Comparison of ENCODE assay signal across 23 cellular contexts in genomic region chr1:206486995-206487788, GRCh38. TPM values are rescaled to one million over a fixed set of nuclear protein-coding genes. Genes with fewer than 3 reads are reported as not detected.
DNase-seq lines count a peak whose midpoint lies in the region; ATAC-seq, FAIRE-seq and TF ChIP-seq lines count a peak whose summit lies in the region.
"Had no signal": no experiment of that assay in that cellular context is flagged by ENCODE, and none has a peak within 500 bp of the region (broad histone marks: within the 10 kb centered on the region; RNA-seq: fewer than 3 reads in every experiment).

No MANE protein-coding gene starts in this region.

- H3K4me1 ChIP-seq in K562 (replicated peaks in 1 of 2; ENCODE audit: control insufficient read depth in 2 of 2, insufficient read depth in 2 of 2, low read length in 2 of 2) (peaks cover 19 to 26% of the 10 kb centered on the region in 2 experiments), right lobe of liver (no peaks in the 10 kb centered on the region), smooth muscle cell (ENCODE audit: low read depth) (no peaks in the 10 kb centered on the region)
- no peaks in the 10 kb centered on the region for H3K4me1 ChIP-seq in CD4-positive, alpha-beta memory T cell (ENCODE audit: insufficient read depth, low read length)

- H4K20me1 ChIP-seq in K562 (replicated peaks; ENCODE audit: control insufficient read depth, insufficient read depth, low read length): no peaks in the 10 kb centered on the region
- H4K20me1 ChIP-seq in smooth muscle cell (ENCODE audit: low read depth): no peaks in the 10 kb centered on the region

- H3K36me3 Mint-ChIP-seq in CD4-positive, alpha-beta memory T cell: peaks cover 43 to 80% of the 10 kb centered on the region in 2 donors
- H3K36me3 Mint-ChIP-seq: WTC11 had no signal

- H3K9me3 ChIP-seq in K562 (replicated peaks; ENCODE audit: control insufficient read depth, insufficient read depth, low read depth, low read length): no peaks in the 10 kb centered on the region
- H3K9me3 ChIP-seq in right lobe of liver: no peaks in the 10 kb centered on the region
- no peaks in the 10 kb centered on the region for H3K9me3 ChIP-seq in smooth muscle cell (replicated peaks; ENCODE audit: low read depth)
- no peaks in the 10 kb centered on the region for H3K9me3 ChIP-seq in CD4-positive, alpha-beta memory T cell (ENCODE audit: control insufficient read depth in 1 of 2, low read length in 2 of 2)
- H3K9me3 ChIP-seq: ascending aorta had no signal

- WGBS in K562 (ENCODE audit: insufficient coverage, low coverage, missing lambda C conversion rate): 37% methylated on average over 15 of the region's 15 CpGs
- WGBS in right lobe of liver (ENCODE audit: insufficient coverage, low coverage, low lambda C conversion rate, missing lambda C conversion rate): 61% methylated on average over 13 of the region's 15 CpGs
- WGBS in smooth muscle cell (ENCODE audit: low lambda C conversion rate): 88% methylated on average over 15 of the region's 15 CpGs

- no TSS peak for BruUV-seq in K562 (replicated peaks; lab: Mats Ljungman, UMichigan)

- H3F3A ChIP-seq in smooth muscle cell (ENCODE audit: low read depth): no peaks in the 10 kb centered on the region

- TF ChIP-seq RAD21 in K562 (CRISPR knock-in tag; conservative IDR thresholded peaks at IDR 0.05 in 1 of 2, IDR thresholded peaks at IDR 0.05 in 1 of 2): no peak; a peak in 1 of 4 replicates

- intact Hi-C loops in K562 (cut with micrococcal nuclease): no loop called here
- intact Hi-C loops in right lobe of liver (cut with DNase I): no loop called here
- intact Hi-C loops in CD4-positive, alpha-beta memory T cell (cut with micrococcal nuclease): no loop called here

- peak overlapping the region in 2 of 7 donors; percentile 52 to 66 for H3K27ac Mint-ChIP-seq in CD4-positive, alpha-beta memory T cell
- H3K27ac Mint-ChIP-seq: nephron progenitor cell, WTC11 had no signal

- in situ Hi-C loops in K562 (cut with MboI): loop anchor here (5.0 kb wide), 2 partner anchors 95 to 425 kb away; no protein-coding TSS in a partner anchor

- H3K27me3 ChIP-seq in K562 (ENCODE audit: control insufficient read depth in 2 of 2, insufficient read depth in 2 of 2, low read length in 2 of 2): no peaks in the 10 kb centered on the region
- no peaks in the 10 kb centered on the region for H3K27me3 ChIP-seq in right lobe of liver
- H3K27me3 ChIP-seq in smooth muscle cell (ENCODE audit: low read depth): no peaks in the 10 kb centered on the region
- H3K27me3 ChIP-seq in CD4-positive, alpha-beta memory T cell (ENCODE audit: insufficient read depth, low read length): no peaks in the 10 kb centered on the region
- H3K27me3 ChIP-seq: ascending aorta had no signal

- peak overlapping the region; percentile 26; the same call in 1 of the 2 replicates for H3K4me2 ChIP-seq in K562 (ENCODE audit: insufficient read depth, low read length)
- no peak overlapping the region for H3K4me2 ChIP-seq in smooth muscle cell

- CTCF ChIA-PET in K562 (lab: Yijun Ruan, JAX; ENCODE audit: low intra/inter-chr PET ratio): interaction anchor here (4.6 kb wide), 1 partner anchor 96 kb away, joined by 97 read pairs; no protein-coding TSS in a partner anchor
- CTCF ChIA-PET in CD4-positive, alpha-beta memory T cell (lab: Charles Lee; ENCODE audit: partially characterized antibody): interaction anchor here (0.9 to 1.2 kb wide), 2 partner anchors 15 to 58 kb away, joined by 3 read pairs; no protein-coding TSS in a partner anchor

- no peak for TF ChIP-seq CTCF in K562 (IDR thresholded peaks at IDR 0.05 in 2 of 3, conservative IDR thresholded peaks at IDR 0.05 in 1 of 3; ENCODE audit: insufficient read depth in 2 of 3, low read depth in 1 of 3, low read length in 3 of 3)
- TF ChIP-seq CTCF in right lobe of liver (IDR thresholded peaks at IDR 0.05): no peak
- TF ChIP-seq CTCF in smooth muscle cell (IDR thresholded peaks at IDR 0.05; ENCODE audit: borderline replicate concordance, insufficient read depth, poor library complexity, severe bottlenecking): no peak

- TF ChIP-seq EP300 in K562 (IDR thresholded peaks at IDR 0.05; ENCODE audit: low read length): no peak

- TF ChIP-seq POLR2A in K562 (conservative IDR thresholded peaks at IDR 0.05): no peak
- no peak for TF ChIP-seq POLR2A in right lobe of liver (IDR thresholded peaks at IDR 0.05)

- H3K4me3 ChIP-seq in K562: no peak overlapping the region
- H3K4me3 ChIP-seq in right lobe of liver: no peak overlapping the region
- H3K4me3 ChIP-seq in smooth muscle cell: no peak overlapping the region
- H3K4me3 ChIP-seq in CD4-positive, alpha-beta memory T cell (ENCODE audit: low read length in 2 of 2): no peak overlapping the region
- H3K4me3 ChIP-seq: ascending aorta had no signal

- H3K4me3 Mint-ChIP-seq in CD4-positive, alpha-beta memory T cell: no peak overlapping the region
- H3K4me3 Mint-ChIP-seq: effector memory CD8-positive, alpha-beta T cell; nephron progenitor cell; T-cell; WTC11 had no signal

- no peaks in the 10 kb centered on the region for H3K9me1 ChIP-seq in K562 (ENCODE audit: control insufficient read depth, insufficient read depth, low read length)

- H3K36me3 ChIP-seq in K562 (ENCODE audit: control insufficient read depth, insufficient read depth, low read length): no peaks in the 10 kb centered on the region
- H3K36me3 ChIP-seq in right lobe of liver: no peaks in the 10 kb centered on the region
- no peaks in the 10 kb centered on the region for H3K36me3 ChIP-seq in smooth muscle cell (ENCODE audit: low read depth)
- peaks cover 75% of the 10 kb centered on the region for H3K36me3 ChIP-seq in CD4-positive, alpha-beta memory T cell (ENCODE audit: insufficient read depth, low read length)

- ATAC-seq in K562 (peak; percentile 10; the same call in 2 of the 3 replicates), right lobe of liver (peak; percentile 26 to 53 (median 38))
- ATAC-seq: effector memory CD8-positive, alpha-beta T cell; T-cell; WTC11 had no signal

- H2AFZ ChIP-seq in K562 (ENCODE audit: low read depth, low read length) (peak overlapping the region; percentile 91), smooth muscle cell (ENCODE audit: low read depth) (no peak overlapping the region)

- peak overlapping the region in 1 of 2 experiments; percentile 61; a peak in 1 of 4 replicates for H3K9ac ChIP-seq in K562 (ENCODE audit: insufficient read depth in 1 of 2, low read depth in 2 of 2, low read length in 2 of 2)
- no peak overlapping the region for H3K9ac ChIP-seq in smooth muscle cell (ENCODE audit: low read depth)

- no peaks in the 10 kb centered on the region for H3K79me2 ChIP-seq in K562 (ENCODE audit: control insufficient read depth, insufficient read depth, low read length)
- H3K79me2 ChIP-seq in smooth muscle cell (ENCODE audit: low read depth): no peaks in the 10 kb centered on the region

- H3K9me3 Mint-ChIP-seq in CD4-positive, alpha-beta memory T cell: no peaks in the 10 kb centered on the region
- H3K9me3 Mint-ChIP-seq: effector memory CD8-positive, alpha-beta T cell; nephron progenitor cell; T-cell; WTC11 had no signal

- POLR2A ChIA-PET in K562 (lab: Yijun Ruan, JAX): interaction anchor here (1.0 kb wide), 1 partner anchor 102 kb away, joined by 3 read pairs; no protein-coding TSS in a partner anchor
- POLR2A ChIA-PET in CD4-positive, alpha-beta memory T cell (lab: Charles Lee; ENCODE audit: partially characterized antibody): no interaction called here

- H3K4me1 Mint-ChIP-seq in CD4-positive, alpha-beta memory T cell: peaks cover 0 to 2% (median 0%) of the 10 kb centered on the region in 4 donors
- H3K4me1 Mint-ChIP-seq: WTC11 had no signal

- H3K27me3 Mint-ChIP-seq in CD4-positive, alpha-beta memory T cell: no peaks in the 10 kb centered on the region
- H3K27me3 Mint-ChIP-seq: effector memory CD8-positive, alpha-beta T cell; T-cell had no signal

- peak; percentile 13 for DNase-seq in NOMO-1 treated with DMSO at 0.1 percent for 48 hours (lab: John Stamatoyannopoulos, UW; ENCODE audit: unreplicated experiment)
- DNase-seq in NOMO-1 (lab: John Stamatoyannopoulos, UW; ENCODE audit: unreplicated experiment in 2 of 2): no peak
- peak; percentile 61 for DNase-seq in COLO829 (ENCODE audit: low spot score)
- peak in 1 of 4 experiments; percentile 51 for DNase-seq in K562 (ENCODE audit: extremely low read depth in 1 of 4, low spot score in 3 of 4)
- peak in 1 of 3 donors; percentile 20 for DNase-seq in right lobe of liver
- no peak for DNase-seq in DMS79 (lab: John Stamatoyannopoulos, UW)
- DNase-seq in smooth muscle cell (lab: John Stamatoyannopoulos, UW; ENCODE audit: unreplicated experiment): no peak
- DNase-seq in CD4-positive, alpha-beta memory T cell: no peak
- DNase-seq: 8988T; effector memory CD8-positive, alpha-beta T cell; KG1; midbrain; NCI-H2029 treated with DMSO at 0.1 percent for 48 hours; NCI-H446; nephron progenitor cell; small intestine; stimulated activated CD4-positive, alpha-beta T cell treated with anti-CD3 and anti-CD28 coated beads, Interleukin-4, amount 100 ng/mL, for 24 hours; substantia nigra; T-cell had no signal

- FAIRE-seq in K562 (lab: Jason Lieb, UNC): peak; percentile 23
- FAIRE-seq: islet of Langerhans, small intestine, urothelium cell line had no signal

- H3K27ac ChIP-seq in K562 (ENCODE audit: extremely low read depth, low read depth, low read length): 0 out of 3 replicates have a peak overlapping the region, but pooled peaks have one; percentile 21
- H3K27ac ChIP-seq in right lobe of liver: peak overlapping the region in 1 of 3 donors; percentile 1
- no peak overlapping the region for H3K27ac ChIP-seq in smooth muscle cell (ENCODE audit: low read depth)
- no peak overlapping the region for H3K27ac ChIP-seq in CD4-positive, alpha-beta memory T cell (ENCODE audit: low read depth, low read length)
- H3K27ac ChIP-seq: ascending aorta had no signal

RNA-seq across cellular contexts. Expression of gene IKBKE, which starts 16.9 kb away (rescaled TPM):
- 4.6 and 15.1 TPM in 2 replicates for total RNA-seq in K562 (2011; cell fraction: chromatin; rRNA removed; ENCODE audit: low replicate concordance)
- 3.8 and 6.3 TPM in 2 replicates for total RNA-seq in K562 (2011; cell fraction: nucleolus; rRNA removed)
- 3.2 and 3.4 TPM in 2 replicates for total RNA-seq in K562 (2011; cell fraction: nucleoplasm; rRNA removed)
- 4.6 and 6.4 TPM in 2 replicates for total RNA-seq in K562 (2014; rRNA removed)
- total RNA-seq in K562 (2014; rRNA removed; fragmentation: Illumina TruSeq; extraction: Trizol): 1.8 and 2.3 TPM in 2 replicates
- 5.0 and 5.4 TPM in 2 replicates for total RNA-seq in K562 (2015; rRNA removed; fragmentation: Illumina TruSeq; extraction: Trizol)
- total RNA-seq in K562 (2021): 6.1 and 6.8 TPM in 2 replicates
- 4.2 and 4.6 TPM in 2 replicates for polyA plus RNA-seq in K562 (2011; rRNA removed)
- 2.8 and 6.8 TPM in 2 replicates for polyA plus RNA-seq in K562 (2011; cell fraction: cytosol; rRNA removed)
- polyA plus RNA-seq in K562 (2011; cell fraction: nucleus; rRNA removed): 9.2 and 11.6 TPM in 2 replicates
- polyA plus RNA-seq in K562 (2012): 6.6 and 7.4 TPM in 2 replicates
- polyA plus RNA-seq in K562 (2014; fragmentation: Illumina TruSeq; extraction: Trizol): 3.7 and 4.9 TPM in 2 replicates
- 1 to 10 TPM; 7.9 to 9.0 TPM for polyA plus RNA-seq in K562 (2014; fragmentation: Nextera tagmentation; extraction: Ambion mirVana)
- polyA plus RNA-seq in K562 (2014; rRNA removed): 4.8 and 9.1 TPM in 2 replicates
- polyA minus RNA-seq in K562 (2011; rRNA and poly(A)+ RNA removed): 3.5 and 4.0 TPM in 2 replicates
- 2.1 and 3.5 TPM in 2 replicates for polyA minus RNA-seq in K562 (2011; cell fraction: cytosol; rRNA and poly(A)+ RNA removed)
- 6.9 and 10.1 TPM in 2 replicates for polyA minus RNA-seq in K562 (2011; cell fraction: nucleus; rRNA and poly(A)+ RNA removed)
- 1 to 10 TPM in 5 of 6 experiments, under 1 TPM in 1; 0.86 to 2.7 (median 1.9) TPM for total RNA-seq in right lobe of liver
- total RNA-seq in smooth muscle cell: 4.0 and 6.2 TPM in 2 replicates
- 8.5 and 9.7 TPM in 2 replicates for polyA plus RNA-seq in smooth muscle cell
- total RNA-seq in CD4-positive, alpha-beta memory T cell: 10 to 100 TPM; 81.8 to 92.3 TPM
- polyA plus RNA-seq in CD4-positive, alpha-beta memory T cell: 10 to 100 TPM; 46.8 to 56.3 TPM

RNA-seq across cellular contexts. Expression of gene RASSF5, which starts 20.1 kb away (rescaled TPM):
- total RNA-seq in K562 (2011; cell fraction: chromatin; rRNA removed; ENCODE audit: low replicate concordance): 17.2 and 26.4 TPM in 2 replicates
- 14.7 and 19.2 TPM in 2 replicates for total RNA-seq in K562 (2011; cell fraction: nucleolus; rRNA removed)
- total RNA-seq in K562 (2011; cell fraction: nucleoplasm; rRNA removed): 15.8 and 17.7 TPM in 2 replicates
- 25.2 and 32.1 TPM in 2 replicates for total RNA-seq in K562 (2014; rRNA removed)
- total RNA-seq in K562 (2014; rRNA removed; fragmentation: Illumina TruSeq; extraction: Trizol): 20.3 and 21.7 TPM in 2 replicates
- total RNA-seq in K562 (2015; rRNA removed; fragmentation: Illumina TruSeq; extraction: Trizol): 26.7 and 28.5 TPM in 2 replicates
- total RNA-seq in K562 (2021): 35.2 and 38.1 TPM in 2 replicates
- polyA plus RNA-seq in K562 (2011; rRNA removed): 20.8 and 42.4 TPM in 2 replicates
- polyA plus RNA-seq in K562 (2011; cell fraction: cytosol; rRNA removed): 24.2 and 36.3 TPM in 2 replicates
- 58.6 and 70.3 TPM in 2 replicates for polyA plus RNA-seq in K562 (2011; cell fraction: nucleus; rRNA removed)
- 33.6 and 70.4 TPM in 2 replicates for polyA plus RNA-seq in K562 (2012)
- 36.1 and 41.0 TPM in 2 replicates for polyA plus RNA-seq in K562 (2014; fragmentation: Illumina TruSeq; extraction: Trizol)
- 1 to 10 TPM; 6.1 to 6.9 TPM for polyA plus RNA-seq in K562 (2014; fragmentation: Nextera tagmentation; extraction: Ambion mirVana)
- 27.4 and 27.9 TPM in 2 replicates for polyA plus RNA-seq in K562 (2014; rRNA removed)
- 24.4 and 42.9 TPM in 2 replicates for polyA minus RNA-seq in K562 (2011; rRNA and poly(A)+ RNA removed)
- polyA minus RNA-seq in K562 (2011; cell fraction: cytosol; rRNA and poly(A)+ RNA removed): 19.2 and 30.5 TPM in 2 replicates
- 23.4 and 57.9 TPM in 2 replicates for polyA minus RNA-seq in K562 (2011; cell fraction: nucleus; rRNA and poly(A)+ RNA removed)
- total RNA-seq in right lobe of liver: 10 to 100 TPM in 5 of 6 experiments, 1 to 10 TPM in 1; 8.1 to 18.8 (median 12.6) TPM
- 1.3 and 2.6 TPM in 2 replicates for total RNA-seq in smooth muscle cell
- 1.6 and 3.3 TPM in 2 replicates for polyA plus RNA-seq in smooth muscle cell
- total RNA-seq in CD4-positive, alpha-beta memory T cell: 100 to 1,000 TPM; 186 to 190 TPM
- polyA plus RNA-seq in CD4-positive, alpha-beta memory T cell: 100 to 1,000 TPM; 249 to 298 TPM

Comparison
In these comparisons a context has a peak if more than half of its experiments do, and no peak if none do; other contexts are left out.
1. DNase-seq: peak in NOMO-1 treated with DMSO at 0.1 percent for 48 hours (single experiment) and COLO829 (single experiment); none in NOMO-1 (0 of 2), DMS79 (single experiment), smooth muscle cell (single experiment) and CD4-positive, alpha-beta memory T cell (0 of 5).
2. RNA of gene IKBKE, which starts 16.9 kb away (total RNA-seq): 81.8 to 92.3 TPM in CD4-positive, alpha-beta memory T cell; 1.8 to 15.1 TPM in K562, 4.0 to 6.2 TPM in smooth muscle cell and 0.86 to 2.7 TPM in right lobe of liver; every median in the first group is over 4 times any median in the second.
3. RNA of gene RASSF5, which starts 20.1 kb away (total RNA-seq): 186 to 190 TPM in CD4-positive, alpha-beta memory T cell; 14.7 to 38.1 TPM in K562, 8.1 to 18.8 TPM in right lobe of liver and 1.3 to 2.6 TPM in smooth muscle cell; every median in the first group is over 4 times any median in the second.